Comparison of ENCODE assay signal across 1 cellular context in the genomic region with DNA sequence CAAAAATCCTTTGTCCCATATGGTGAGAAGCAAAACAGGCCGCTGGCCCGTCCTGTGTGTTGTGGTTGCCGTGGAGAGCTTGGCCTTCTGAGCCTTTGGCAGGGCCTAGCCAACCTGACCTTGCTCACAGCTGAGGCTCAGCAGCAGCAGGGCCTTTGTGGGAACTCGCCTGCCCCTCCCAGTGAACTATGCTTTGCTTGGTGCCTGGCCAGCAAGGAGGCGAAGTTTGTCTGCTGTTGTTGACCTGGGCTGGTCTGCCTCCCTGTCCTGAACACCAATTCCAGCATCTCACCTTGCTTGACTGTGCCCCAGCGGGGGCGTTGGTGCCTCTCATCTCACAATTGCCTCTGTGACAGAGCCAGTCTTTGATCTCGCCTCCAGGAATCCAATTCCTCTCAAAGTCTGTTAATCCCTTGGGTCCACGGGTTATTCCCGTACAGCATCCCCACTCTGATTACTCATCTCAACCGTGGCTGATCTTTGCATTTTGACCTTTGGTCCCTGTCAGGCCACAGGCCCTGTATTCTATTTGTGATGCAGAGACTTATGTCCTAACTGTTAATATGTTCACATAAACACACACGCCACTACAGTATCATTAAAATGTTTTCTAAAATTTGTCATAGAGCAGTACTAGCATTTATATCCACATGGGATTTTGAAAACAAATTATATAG.
TF ChIP-seq lines count a peak whose summit lies in the region.

No MANE protein-coding gene starts in this region.

TF ChIP-seq in HepG2, 621 proteins besides CTCF, POLR2A, EP300 and RAD21 (continued from another document and continues in another):
- TF ChIP-seq, protein P1, sequence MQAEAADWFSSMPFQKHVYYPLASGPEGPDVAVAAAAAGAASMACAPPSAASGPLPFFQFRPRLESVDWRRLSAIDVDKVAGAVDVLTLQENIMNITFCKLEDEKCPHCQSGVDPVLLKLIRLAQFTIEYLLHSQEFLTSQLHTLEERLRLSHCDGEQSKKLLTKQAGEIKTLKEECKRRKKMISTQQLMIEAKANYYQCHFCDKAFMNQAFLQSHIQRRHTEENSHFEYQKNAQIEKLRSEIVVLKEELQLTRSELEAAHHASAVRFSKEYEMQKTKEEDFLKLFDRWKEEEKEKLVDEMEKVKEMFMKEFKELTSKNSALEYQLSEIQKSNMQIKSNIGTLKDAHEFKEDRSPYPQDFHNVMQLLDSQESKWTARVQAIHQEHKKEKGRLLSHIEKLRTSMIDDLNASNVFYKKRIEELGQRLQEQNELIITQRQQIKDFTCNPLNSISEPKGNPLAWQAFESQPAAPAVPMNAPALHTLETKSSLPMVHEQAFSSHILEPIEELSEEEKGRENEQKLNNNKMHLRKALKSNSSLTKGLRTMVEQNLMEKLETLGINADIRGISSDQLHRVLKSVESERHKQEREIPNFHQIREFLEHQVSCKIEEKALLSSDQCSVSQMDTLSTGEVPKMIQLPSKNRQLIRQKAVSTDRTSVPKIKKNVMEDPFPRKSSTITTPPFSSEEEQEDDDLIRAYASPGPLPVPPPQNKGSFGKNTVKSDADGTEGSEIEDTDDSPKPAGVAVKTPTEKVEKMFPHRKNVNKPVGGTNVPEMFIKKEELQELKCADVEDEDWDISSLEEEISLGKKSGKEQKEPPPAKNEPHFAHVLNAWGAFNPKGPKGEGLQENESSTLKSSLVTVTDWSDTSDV (CRISPR knock-in tag; IDR thresholded peaks at IDR 0.05): no peak
- TF ChIP-seq ZNF225 (CRISPR knock-in tag; IDR thresholded peaks at IDR 0.05) (no peak; the same call in 1 of the 2 replicates), ZNF317 (CRISPR knock-in tag; IDR thresholded peaks at IDR 0.05) (peak; percentile 86), ZNF30 (CRISPR knock-in tag; IDR thresholded peaks at IDR 0.05) (0 out of 2 replicates have a peak, but pooled peaks have one; percentile 46), SALL1 (CRISPR knock-in tag; IDR thresholded peaks at IDR 0.05) (peak; percentile 100), CBX2 (IDR thresholded peaks at IDR 0.05; ENCODE audit: low read depth, low read length) (no peak), CBX2 (CRISPR knock-in tag; IDR thresholded peaks at IDR 0.05; ENCODE audit: low read depth) (peak; percentile 36; the same call in 1 of the 2 replicates), NR1H2 (CRISPR knock-in tag; IDR thresholded peaks at IDR 0.05; ENCODE audit: borderline replicate concordance, low read depth) (no peak), ARNT2 (CRISPR knock-in tag; IDR thresholded peaks at IDR 0.05; ENCODE audit: low read depth) (peak; percentile 26; the same call in 1 of the 2 replicates), ZNF558 (CRISPR knock-in tag; IDR thresholded peaks at IDR 0.05; ENCODE audit: borderline replicate concordance) (0 out of 2 replicates have a peak, but pooled peaks have one; percentile 65), MAZ (IDR thresholded peaks at IDR 0.05; ENCODE audit: borderline replicate concordance, low read depth, low read length) (peak; percentile 71; the same call in 1 of the 2 replicates), MAZ (CRISPR knock-in tag; IDR thresholded peaks at IDR 0.05; ENCODE audit: low read depth) (peak; percentile 87), JDP2 (CRISPR knock-in tag; IDR thresholded peaks at IDR 0.05; ENCODE audit: borderline replicate concordance) (no peak), ZNF749 (CRISPR knock-in tag; IDR thresholded peaks at IDR 0.05; ENCODE audit: borderline replicate concordance) (peak; percentile 83; the same call in 1 of the 2 replicates), TBP (CRISPR knock-in tag; IDR thresholded peaks at IDR 0.05) (no peak), ZNF382 (CRISPR knock-in tag; IDR thresholded peaks at IDR 0.05; ENCODE audit: borderline replicate concordance) (no peak), MIER2 (CRISPR knock-in tag; IDR thresholded peaks at IDR 0.05) (peak; percentile 62; the same call in 1 of the 2 replicates), ERF (CRISPR knock-in tag; IDR thresholded peaks at IDR 0.05) (peak; percentile 88), ZNF878 (CRISPR knock-in tag; IDR thresholded peaks at IDR 0.05) (0 out of 2 replicates have a peak, but pooled peaks have one; percentile 68), AGO2 (optimal IDR thresholded peaks at IDR 0.05; ENCODE audit: low read depth, low read length) (peak; percentile 31), SP4 (CRISPR knock-in tag; IDR thresholded peaks at IDR 0.05) (peak; percentile 78; the same call in 1 of the 2 replicates), TP53 (CRISPR knock-in tag; conservative IDR thresholded peaks at IDR 0.05) (0 out of 2 replicates have a peak, but pooled peaks have one; percentile 43), ZNF33A (CRISPR knock-in tag; IDR thresholded peaks at IDR 0.05; ENCODE audit: borderline replicate concordance) (no peak), RELA (CRISPR knock-in tag; IDR thresholded peaks at IDR 0.05) (0 out of 2 replicates have a peak, but pooled peaks have one; percentile 37), ZKSCAN5 (CRISPR knock-in tag; IDR thresholded peaks at IDR 0.05) (peak; percentile 73; the same call in 1 of the 2 replicates), TRIM24 (CRISPR knock-in tag; IDR thresholded peaks at IDR 0.05) (peak; percentile 77), HDAC2 (CRISPR knock-in tag; IDR thresholded peaks at IDR 0.05) (peak; percentile 97), NFKB2 (CRISPR knock-in tag; IDR thresholded peaks at IDR 0.05; ENCODE audit: borderline replicate concordance) (peak; percentile 60; the same call in 1 of the 2 replicates), YEATS4 (CRISPR knock-in tag; IDR thresholded peaks at IDR 0.05; ENCODE audit: borderline replicate concordance) (peak; percentile 78), JUN (CRISPR knock-in tag; IDR thresholded peaks at IDR 0.05) (peak; percentile 95), DNMT3B (CRISPR knock-in tag; conservative IDR thresholded peaks at IDR 0.05) (0 out of 2 replicates have a peak, but pooled peaks have one; percentile 18), ZNF850 (CRISPR knock-in tag; conservative IDR thresholded peaks at IDR 0.05) (no peak), NFKBIZ (CRISPR knock-in tag; IDR thresholded peaks at IDR 0.05) (peak; percentile 89; the same call in 1 of the 2 replicates)
- TF ChIP-seq, protein P2, sequence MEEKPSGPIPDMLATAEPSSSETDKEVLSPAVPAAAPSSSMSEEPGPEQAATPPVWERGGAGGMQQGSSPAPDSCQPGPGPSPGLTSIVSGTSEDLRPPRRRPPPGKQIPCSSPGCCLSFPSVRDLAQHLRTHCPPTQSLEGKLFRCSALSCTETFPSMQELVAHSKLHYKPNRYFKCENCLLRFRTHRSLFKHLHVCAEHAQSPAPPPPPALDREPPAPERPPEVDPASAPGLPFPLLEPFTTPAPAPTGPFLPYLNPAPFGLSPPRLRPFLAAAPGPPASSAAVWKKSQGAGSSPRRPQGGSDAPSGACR (CRISPR knock-in tag; IDR thresholded peaks at IDR 0.05): peak; percentile 96
- TF ChIP-seq, protein P3, sequence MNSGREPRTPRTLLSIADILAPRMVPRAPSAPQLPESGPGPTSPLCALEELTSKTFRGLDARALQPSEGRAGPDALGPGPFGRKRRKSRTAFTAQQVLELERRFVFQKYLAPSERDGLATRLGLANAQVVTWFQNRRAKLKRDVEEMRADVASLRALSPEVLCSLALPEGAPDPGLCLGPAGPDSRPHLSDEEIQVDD (CRISPR knock-in tag; IDR thresholded peaks at IDR 0.05; ENCODE audit: borderline replicate concordance): no peak
- TF ChIP-seq, protein P4, sequence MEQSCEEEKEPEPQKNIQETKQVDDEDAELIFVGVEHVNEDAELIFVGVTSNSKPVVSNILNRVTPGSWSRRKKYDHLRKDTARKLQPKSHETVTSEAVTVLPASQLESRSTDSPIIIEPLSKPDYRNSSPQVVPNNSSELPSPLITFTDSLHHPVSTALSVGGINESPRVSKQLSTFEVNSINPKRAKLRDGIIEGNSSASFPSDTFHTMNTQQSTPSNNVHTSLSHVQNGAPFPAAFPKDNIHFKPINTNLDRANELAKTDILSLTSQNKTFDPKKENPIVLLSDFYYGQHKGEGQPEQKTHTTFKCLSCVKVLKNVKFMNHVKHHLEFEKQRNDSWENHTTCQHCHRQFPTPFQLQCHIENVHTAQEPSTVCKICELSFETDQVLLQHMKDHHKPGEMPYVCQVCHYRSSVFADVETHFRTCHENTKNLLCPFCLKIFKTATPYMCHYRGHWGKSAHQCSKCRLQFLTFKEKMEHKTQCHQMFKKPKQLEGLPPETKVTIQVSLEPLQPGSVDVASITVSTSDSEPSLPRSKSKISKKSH (CRISPR knock-in tag; IDR thresholded peaks at IDR 0.05; ENCODE audit: borderline replicate concordance): no peak
- TF ChIP-seq, protein P5, sequence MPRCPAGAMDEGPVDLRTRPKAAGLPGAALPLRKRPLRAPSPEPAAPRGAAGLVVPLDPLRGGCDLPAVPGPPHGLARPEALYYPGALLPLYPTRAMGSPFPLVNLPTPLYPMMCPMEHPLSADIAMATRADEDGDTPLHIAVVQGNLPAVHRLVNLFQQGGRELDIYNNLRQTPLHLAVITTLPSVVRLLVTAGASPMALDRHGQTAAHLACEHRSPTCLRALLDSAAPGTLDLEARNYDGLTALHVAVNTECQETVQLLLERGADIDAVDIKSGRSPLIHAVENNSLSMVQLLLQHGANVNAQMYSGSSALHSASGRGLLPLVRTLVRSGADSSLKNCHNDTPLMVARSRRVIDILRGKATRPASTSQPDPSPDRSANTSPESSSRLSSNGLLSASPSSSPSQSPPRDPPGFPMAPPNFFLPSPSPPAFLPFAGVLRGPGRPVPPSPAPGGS (CRISPR knock-in tag; IDR thresholded peaks at IDR 0.05): peak; percentile 88
- TF ChIP-seq, protein P6, sequence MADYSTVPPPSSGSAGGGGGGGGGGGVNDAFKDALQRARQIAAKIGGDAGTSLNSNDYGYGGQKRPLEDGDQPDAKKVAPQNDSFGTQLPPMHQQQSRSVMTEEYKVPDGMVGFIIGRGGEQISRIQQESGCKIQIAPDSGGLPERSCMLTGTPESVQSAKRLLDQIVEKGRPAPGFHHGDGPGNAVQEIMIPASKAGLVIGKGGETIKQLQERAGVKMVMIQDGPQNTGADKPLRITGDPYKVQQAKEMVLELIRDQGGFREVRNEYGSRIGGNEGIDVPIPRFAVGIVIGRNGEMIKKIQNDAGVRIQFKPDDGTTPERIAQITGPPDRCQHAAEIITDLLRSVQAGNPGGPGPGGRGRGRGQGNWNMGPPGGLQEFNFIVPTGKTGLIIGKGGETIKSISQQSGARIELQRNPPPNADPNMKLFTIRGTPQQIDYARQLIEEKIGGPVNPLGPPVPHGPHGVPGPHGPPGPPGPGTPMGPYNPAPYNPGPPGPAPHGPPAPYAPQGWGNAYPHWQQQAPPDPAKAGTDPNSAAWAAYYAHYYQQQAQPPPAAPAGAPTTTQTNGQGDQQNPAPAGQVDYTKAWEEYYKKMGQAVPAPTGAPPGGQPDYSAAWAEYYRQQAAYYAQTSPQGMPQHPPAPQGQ (CRISPR knock-in tag; IDR thresholded peaks at IDR 0.05; ENCODE audit: borderline replicate concordance): peak; percentile 43; the same call in 1 of the 2 replicates
- TF ChIP-seq, protein P7, sequence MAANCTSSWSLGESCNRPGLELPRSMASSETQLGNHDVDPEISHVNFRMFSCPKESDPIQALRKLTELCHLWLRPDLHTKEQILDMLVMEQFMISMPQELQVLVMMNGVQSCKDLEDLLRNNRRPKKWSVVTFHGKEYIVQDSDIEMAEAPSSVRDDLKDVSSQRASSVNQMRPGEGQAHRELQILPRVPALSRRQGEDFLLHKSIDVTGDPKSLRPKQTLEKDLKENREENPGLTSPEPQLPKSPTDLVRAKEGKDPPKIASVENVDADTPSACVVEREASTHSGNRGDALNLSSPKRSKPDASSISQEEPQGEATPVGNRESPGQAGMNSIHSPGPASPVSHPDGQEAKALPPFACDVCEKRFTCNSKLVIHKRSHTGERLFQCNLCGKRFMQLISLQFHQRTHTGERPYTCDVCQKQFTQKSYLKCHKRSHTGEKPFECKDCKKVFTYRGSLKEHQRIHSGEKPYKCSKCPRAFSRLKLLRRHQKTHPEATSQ (CRISPR knock-in tag; IDR thresholded peaks at IDR 0.05; ENCODE audit: borderline replicate concordance): peak; percentile 96; the same call in 1 of the 2 replicates
- TF ChIP-seq, protein P8, sequence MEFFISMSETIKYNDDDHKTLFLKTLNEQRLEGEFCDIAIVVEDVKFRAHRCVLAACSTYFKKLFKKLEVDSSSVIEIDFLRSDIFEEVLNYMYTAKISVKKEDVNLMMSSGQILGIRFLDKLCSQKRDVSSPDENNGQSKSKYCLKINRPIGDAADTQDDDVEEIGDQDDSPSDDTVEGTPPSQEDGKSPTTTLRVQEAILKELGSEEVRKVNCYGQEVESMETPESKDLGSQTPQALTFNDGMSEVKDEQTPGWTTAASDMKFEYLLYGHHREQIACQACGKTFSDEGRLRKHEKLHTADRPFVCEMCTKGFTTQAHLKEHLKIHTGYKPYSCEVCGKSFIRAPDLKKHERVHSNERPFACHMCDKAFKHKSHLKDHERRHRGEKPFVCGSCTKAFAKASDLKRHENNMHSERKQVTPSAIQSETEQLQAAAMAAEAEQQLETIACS (CRISPR knock-in tag; IDR thresholded peaks at IDR 0.05): no peak
- TF ChIP-seq, protein P9, sequence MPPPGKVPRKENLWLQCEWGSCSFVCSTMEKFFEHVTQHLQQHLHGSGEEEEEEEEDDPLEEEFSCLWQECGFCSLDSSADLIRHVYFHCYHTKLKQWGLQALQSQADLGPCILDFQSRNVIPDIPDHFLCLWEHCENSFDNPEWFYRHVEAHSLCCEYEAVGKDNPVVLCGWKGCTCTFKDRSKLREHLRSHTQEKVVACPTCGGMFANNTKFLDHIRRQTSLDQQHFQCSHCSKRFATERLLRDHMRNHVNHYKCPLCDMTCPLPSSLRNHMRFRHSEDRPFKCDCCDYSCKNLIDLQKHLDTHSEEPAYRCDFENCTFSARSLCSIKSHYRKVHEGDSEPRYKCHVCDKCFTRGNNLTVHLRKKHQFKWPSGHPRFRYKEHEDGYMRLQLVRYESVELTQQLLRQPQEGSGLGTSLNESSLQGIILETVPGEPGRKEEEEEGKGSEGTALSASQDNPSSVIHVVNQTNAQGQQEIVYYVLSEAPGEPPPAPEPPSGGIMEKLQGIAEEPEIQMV (CRISPR knock-in tag; IDR thresholded peaks at IDR 0.05; ENCODE audit: low read depth): peak; percentile 69; the same call in 1 of the 2 replicates
- TF ChIP-seq, protein P10, sequence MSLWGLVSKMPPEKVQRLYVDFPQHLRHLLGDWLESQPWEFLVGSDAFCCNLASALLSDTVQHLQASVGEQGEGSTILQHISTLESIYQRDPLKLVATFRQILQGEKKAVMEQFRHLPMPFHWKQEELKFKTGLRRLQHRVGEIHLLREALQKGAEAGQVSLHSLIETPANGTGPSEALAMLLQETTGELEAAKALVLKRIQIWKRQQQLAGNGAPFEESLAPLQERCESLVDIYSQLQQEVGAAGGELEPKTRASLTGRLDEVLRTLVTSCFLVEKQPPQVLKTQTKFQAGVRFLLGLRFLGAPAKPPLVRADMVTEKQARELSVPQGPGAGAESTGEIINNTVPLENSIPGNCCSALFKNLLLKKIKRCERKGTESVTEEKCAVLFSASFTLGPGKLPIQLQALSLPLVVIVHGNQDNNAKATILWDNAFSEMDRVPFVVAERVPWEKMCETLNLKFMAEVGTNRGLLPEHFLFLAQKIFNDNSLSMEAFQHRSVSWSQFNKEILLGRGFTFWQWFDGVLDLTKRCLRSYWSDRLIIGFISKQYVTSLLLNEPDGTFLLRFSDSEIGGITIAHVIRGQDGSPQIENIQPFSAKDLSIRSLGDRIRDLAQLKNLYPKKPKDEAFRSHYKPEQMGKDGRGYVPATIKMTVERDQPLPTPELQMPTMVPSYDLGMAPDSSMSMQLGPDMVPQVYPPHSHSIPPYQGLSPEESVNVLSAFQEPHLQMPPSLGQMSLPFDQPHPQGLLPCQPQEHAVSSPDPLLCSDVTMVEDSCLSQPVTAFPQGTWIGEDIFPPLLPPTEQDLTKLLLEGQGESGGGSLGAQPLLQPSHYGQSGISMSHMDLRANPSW (CRISPR knock-in tag; IDR thresholded peaks at IDR 0.05; ENCODE audit: borderline replicate concordance): peak; percentile 89
